ENCODE assay signal across 8 cellular contexts in the genomic region with DNA sequence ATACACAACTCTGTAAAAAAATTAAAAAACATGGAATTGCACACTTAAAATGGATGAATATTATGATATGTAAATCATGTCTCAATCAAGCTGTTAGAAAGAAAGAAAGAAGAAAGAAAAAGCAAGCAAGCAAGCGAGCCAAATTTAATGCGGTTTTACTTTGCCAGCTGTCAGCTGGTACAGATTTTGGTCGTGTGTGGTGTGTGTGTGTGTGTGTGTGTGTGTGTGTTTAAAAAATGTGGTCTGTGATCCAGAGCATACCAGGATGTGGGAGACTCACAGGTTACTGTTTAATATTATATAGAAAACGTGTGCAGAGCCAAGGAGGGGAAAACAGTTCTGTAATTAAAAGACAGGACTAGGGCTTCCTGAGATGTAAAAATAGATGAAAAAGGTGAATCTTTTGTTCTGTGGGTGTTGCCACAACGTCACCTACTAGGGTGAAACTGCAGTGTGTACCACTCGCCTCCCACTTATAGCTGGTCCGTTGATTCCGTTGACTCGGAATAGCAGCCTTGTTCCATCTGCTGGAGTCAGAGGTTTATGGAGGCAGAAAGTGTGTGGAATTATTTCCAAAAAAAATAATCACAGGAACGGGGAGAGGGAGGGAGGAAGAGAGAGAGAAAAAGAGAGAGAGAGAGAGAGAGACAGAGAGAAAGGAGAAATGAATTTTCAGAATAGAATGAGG.
DNase-seq lines count a peak whose midpoint lies in the region; TF ChIP-seq lines count a peak whose summit lies in the region.

No MANE protein-coding gene starts in this region.

- peak overlapping the region; percentile 13 for H3K4me3 Mint-ChIP-seq in Calu3 (ENCODE audit: low read depth, unreplicated experiment)
- peak overlapping the region; percentile 86 for H3K4me3 Mint-ChIP-seq in T-helper 1 cell treated with Interleukin-12 subunit alpha and Interleukin-12 subunit beta and Interleukin-4 antibody, amounts not matched to agents 30 μg/mL and 1 μg/mL, for 36 hours

- no peaks in the 10 kb centered on the region for H3K9me3 ChIP-seq in HEK293 (ENCODE audit: control insufficient read depth, insufficient read depth, low read depth, low read length)

- no peaks in the 10 kb centered on the region for H3K27me3 Mint-ChIP-seq in Calu3 (ENCODE audit: unreplicated experiment)
- no peaks in the 10 kb centered on the region for H3K27me3 Mint-ChIP-seq in T-helper 1 cell treated with Interleukin-12 subunit alpha and Interleukin-12 subunit beta and Interleukin-4 antibody, amounts not matched to agents 30 μg/mL and 1 μg/mL, for 36 hours (ENCODE audit: low read depth)

- CTCF ChIA-PET in Calu3 (lab: Charles Lee) (interaction anchor here (0.6 to 1.9 kb wide), 10 partner anchors 9 to 230 kb away, joined by 3 to 10 read pairs (median 5); no protein-coding TSS in a partner anchor), HEK293 (lab: Yijun Ruan, JAX) (interaction anchor here (0.7 to 1.5 kb wide), 7 partner anchors 17 to 1563 kb away, joined by 3 to 5 read pairs (median 3); no protein-coding TSS in a partner anchor)

- no TSS peak for BruUV-seq in Calu3 (replicated peaks; lab: Mats Ljungman, UMichigan)

- H3K4me3 ChIP-seq in HEK293 (ENCODE audit: low read depth, low read length) = no peak overlapping the region

- H3K36me3 ChIP-seq in HEK293 (ENCODE audit: control insufficient read depth in 2 of 2, insufficient read depth in 1 of 2, low read length in 2 of 2) = no peaks in the 10 kb centered on the region

- TF ChIP-seq CTCF in Calu3 (IDR thresholded peaks at IDR 0.05; ENCODE audit: unreplicated experiment) (no peak), HEK293 (tag by site-specific recombination; IDR thresholded peaks at IDR 0.05) (no peak)

- no peaks in the 10 kb centered on the region for H3K4me1 ChIP-seq in HEK293 (ENCODE audit: control insufficient read depth, insufficient read depth, low read length)

- DNase-seq in Calu3 = no peak
- peak; percentile 30 for DNase-seq in effector CD4-positive, alpha-beta T cell
- peak; percentile 45 for DNase-seq in stimulated activated CD8-positive, alpha-beta memory T cell treated with anti-CD3 and anti-CD28 coated beads, Interleukin-4, amount 100 ng/mL, for 48 hours
- DNase-seq in NCI-H1105 (lab: John Stamatoyannopoulos, UW) = no peak
- DNase-seq in NCI-H1092 (lab: John Stamatoyannopoulos, UW) = no peak
- no peak for DNase-seq in HUDEP-2 (lab: John Stamatoyannopoulos, UW; ENCODE audit: unreplicated experiment in 76 of 76)

- no peaks in the 10 kb centered on the region for H3K36me3 Mint-ChIP-seq in Calu3 (ENCODE audit: insufficient read depth, unreplicated experiment)
- H3K36me3 Mint-ChIP-seq in T-helper 1 cell treated with Interleukin-12 subunit alpha and Interleukin-12 subunit beta and Interleukin-4 antibody, amounts not matched to agents 30 μg/mL and 1 μg/mL, for 36 hours (ENCODE audit: low read depth) = no peaks in the 10 kb centered on the region

- H3K9me3 Mint-ChIP-seq in Calu3 (ENCODE audit: low read depth, unreplicated experiment) = no peaks in the 10 kb centered on the region
- no peaks in the 10 kb centered on the region for H3K9me3 Mint-ChIP-seq in T-helper 1 cell treated with Interleukin-12 subunit alpha and Interleukin-12 subunit beta and Interleukin-4 antibody, amounts not matched to agents 30 μg/mL and 1 μg/mL, for 36 hours

- peak overlapping the region; percentile 80 for H3K27ac Mint-ChIP-seq in Calu3 (ENCODE audit: unreplicated experiment)
- peak overlapping the region; percentile 95 for H3K27ac Mint-ChIP-seq in T-helper 1 cell treated with Interleukin-12 subunit alpha and Interleukin-12 subunit beta and Interleukin-4 antibody, amounts not matched to agents 30 μg/mL and 1 μg/mL, for 36 hours

- H3K4me1 Mint-ChIP-seq in Calu3 (ENCODE audit: low read depth, unreplicated experiment) = peaks cover 45% of the 10 kb centered on the region
- peaks cover 35% of the 10 kb centered on the region for H3K4me1 Mint-ChIP-seq in T-helper 1 cell treated with Interleukin-12 subunit alpha and Interleukin-12 subunit beta and Interleukin-4 antibody, amounts not matched to agents 30 μg/mL and 1 μg/mL, for 36 hours (ENCODE audit: low read depth)

- intact Hi-C loops in Calu3 (cut with micrococcal nuclease; ENCODE audit: unreplicated experiment) = loop anchor here (10.0 kb wide), 1 partner anchor 192 kb away; no protein-coding TSS in a partner anchor

- POLR2A ChIA-PET in HEK293 (lab: Yijun Ruan, JAX) = no interaction called here

- H3K27ac ChIP-seq in HEK293 (ENCODE audit: extremely low read depth, low read depth, low read length) = no peak overlapping the region

TF ChIP-seq in HEK293, 187 proteins besides CTCF, POLR2A, EP300 and RAD21:
- TF ChIP-seq ZNF747 (tag by site-specific recombination; IDR thresholded peaks at IDR 0.05) (no peak), FEZF1 (tag by site-specific recombination; IDR thresholded peaks at IDR 0.05) (no peak), ZNF596 (tag by site-specific recombination; IDR thresholded peaks at IDR 0.05) (peak; percentile 97), ZNF24 (tag by site-specific recombination; IDR thresholded peaks at IDR 0.05) (no peak), ZNF544 (tag by site-specific recombination; IDR thresholded peaks at IDR 0.05) (no peak), GFI1B (tag by site-specific recombination; IDR thresholded peaks at IDR 0.05) (no peak), ZNF791 (tag by site-specific recombination; IDR thresholded peaks at IDR 0.05) (no peak), ZBTB8A (tag by site-specific recombination; IDR thresholded peaks at IDR 0.05) (no peak), ZBTB21 (tag by site-specific recombination; IDR thresholded peaks at IDR 0.05) (no peak), ZNF366 (tag by site-specific recombination; conservative IDR thresholded peaks at IDR 0.05) (peak; percentile 52), ZNF335 (tag by site-specific recombination; conservative IDR thresholded peaks at IDR 0.05) (no peak), ZNF140 (tag by site-specific recombination; IDR thresholded peaks at IDR 0.05) (no peak), SP7 (tag by site-specific recombination; IDR thresholded peaks at IDR 0.05) (no peak), ZNF114 (tag by site-specific recombination; IDR thresholded peaks at IDR 0.05) (no peak), ZBTB48 (tag by site-specific recombination; IDR thresholded peaks at IDR 0.05) (no peak)
- TF ChIP-seq, protein P1, sequence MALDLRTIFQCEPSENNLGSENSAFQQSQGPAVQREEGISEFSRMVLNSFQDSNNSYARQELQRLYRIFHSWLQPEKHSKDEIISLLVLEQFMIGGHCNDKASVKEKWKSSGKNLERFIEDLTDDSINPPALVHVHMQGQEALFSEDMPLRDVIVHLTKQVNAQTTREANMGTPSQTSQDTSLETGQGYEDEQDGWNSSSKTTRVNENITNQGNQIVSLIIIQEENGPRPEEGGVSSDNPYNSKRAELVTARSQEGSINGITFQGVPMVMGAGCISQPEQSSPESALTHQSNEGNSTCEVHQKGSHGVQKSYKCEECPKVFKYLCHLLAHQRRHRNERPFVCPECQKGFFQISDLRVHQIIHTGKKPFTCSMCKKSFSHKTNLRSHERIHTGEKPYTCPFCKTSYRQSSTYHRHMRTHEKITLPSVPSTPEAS (tag by site-specific recombination; IDR thresholded peaks at IDR 0.05) = peak; percentile 39; the same call in 1 of the 2 replicates
TF ChIP-seq in HEK293: peak in this region for 3.

Comparison
In these comparisons a context has a peak if more than half of its experiments do, and no peak if none do; other contexts are left out.
1. DNase-seq: peak in effector CD4-positive, alpha-beta T cell (single experiment) and stimulated activated CD8-positive, alpha-beta memory T cell treated with anti-CD3 and anti-CD28 coated beads, Interleukin-4, amount 100 ng/mL, for 48 hours (single experiment); none in Calu3 (single experiment), NCI-H1105 (single experiment), NCI-H1092 (single experiment) and HUDEP-2 (0 of 76).